Comparison of ENCODE assay signal across 9 cellular contexts in genomic region chr1:234065794-234066447, GRCh38.
DNase-seq lines count a peak whose midpoint lies in the region; ATAC-seq, FAIRE-seq and TF ChIP-seq lines count a peak whose summit lies in the region.
"Had no signal": no experiment of that assay in that cellular context is flagged by ENCODE, and none has a peak within 500 bp of the region (broad histone marks: within the 10 kb centered on the region; RNA-seq: fewer than 3 reads in every experiment).

No MANE protein-coding gene starts in this region.

- TF ChIP-seq CTCF in fibroblast of villous mesenchyme (IDR thresholded peaks at IDR 0.05; ENCODE audit: insufficient read depth, low read depth, low read length) (peak; percentile 70), pancreas (IDR thresholded peaks at IDR 0.05) (peak; percentile 69 to 77 (median 76)), upper lobe of left lung (IDR thresholded peaks at IDR 0.05) (peak; percentile 33 to 68 (median 55))

- H3K36me3 Mint-ChIP-seq in activated T-helper 1 cell treated with anti-CD3 and anti-CD28 coated beads, Interleukin-12 subunit alpha, Interleukin-12 subunit beta, Interleukin-2, Interleukin-4 antibody, amounts not matched to agents 30 ng/mL and 10 ng/mL and 1 ng/mL, durations not matched to agents 14 hours and 24 hours and 36 hours (ENCODE audit: low read depth) = no peaks in the 10 kb centered on the region

- no peak overlapping the region for H3K4me3 Mint-ChIP-seq in activated T-helper 1 cell treated with anti-CD3 and anti-CD28 coated beads, Interleukin-12 subunit alpha, Interleukin-12 subunit beta, Interleukin-2, Interleukin-4 antibody, amounts not matched to agents 30 ng/mL and 10 ng/mL and 1 ng/mL, durations not matched to agents 14 hours and 24 hours and 36 hours

- H3K27ac Mint-ChIP-seq in activated T-helper 1 cell treated with anti-CD3 and anti-CD28 coated beads, Interleukin-12 subunit alpha, Interleukin-12 subunit beta, Interleukin-2, Interleukin-4 antibody, amounts not matched to agents 30 ng/mL and 10 ng/mL and 1 ng/mL, durations not matched to agents 14 hours and 24 hours and 36 hours = no peak overlapping the region

- H3K27me3 ChIP-seq in pancreas (no peaks in the 10 kb centered on the region), upper lobe of left lung (no peaks in the 10 kb centered on the region)

- TF ChIP-seq POLR2A in upper lobe of left lung (IDR thresholded peaks at IDR 0.05) = no peak

- no peak overlapping the region for H3K27ac ChIP-seq in pancreas
- no peak overlapping the region for H3K27ac ChIP-seq in upper lobe of left lung

- H3K36me3 ChIP-seq in pancreas (no peaks in the 10 kb centered on the region), upper lobe of left lung (no peaks in the 10 kb centered on the region)

- 19 to 20% methylated on average over 17 of the region's 17 CpGs for WGBS in pancreas, 2 donors
- WGBS in upper lobe of left lung, 2 donors = 22 to 24% methylated on average over 17 of the region's 17 CpGs

- DNase-seq in NCI-H526 (lab: John Stamatoyannopoulos, UW) = peak; percentile 4 to 70
- DNase-seq in NCI-H526 treated with DMSO at 0.1 percent for 48 hours (lab: John Stamatoyannopoulos, UW) = no peak
- DNase-seq in HuH-7 (ENCODE audit: low spot score) = peak; percentile 68
- peak; percentile 36 for DNase-seq in RCC 7860 (ENCODE audit: low spot score)
- DNase-seq in activated T-helper 1 cell treated with anti-CD3 and anti-CD28 coated beads, Interleukin-12 subunit alpha, Interleukin-12 subunit beta, Interleukin-2, Interleukin-4 antibody, amounts not matched to agents 30 ng/mL and 10 ng/mL and 1 ng/mL, durations not matched to agents 14 hours and 24 hours and 36 hours (ENCODE audit: low spot score) = peak; percentile 40
- peak; percentile 55 for DNase-seq in fibroblast of villous mesenchyme (ENCODE audit: low read depth)
- peak; percentile 48 to 97 (median 79) for DNase-seq in pancreas
- DNase-seq in upper lobe of left lung = peak in 1 of 2 donors; percentile 75

- no peaks in the 10 kb centered on the region for H3K9me3 Mint-ChIP-seq in activated T-helper 1 cell treated with anti-CD3 and anti-CD28 coated beads, Interleukin-12 subunit alpha, Interleukin-12 subunit beta, Interleukin-2, Interleukin-4 antibody, amounts not matched to agents 30 ng/mL and 10 ng/mL and 1 ng/mL, durations not matched to agents 14 hours and 24 hours and 36 hours

- ATAC-seq in pancreas (peak; percentile 64 to 87 (median 86)), upper lobe of left lung (ENCODE audit: low FRiP score in 2 of 2) (peak in 1 of 2 donors; percentile 83)

- peak; percentile 57 for FAIRE-seq in RCC 7860 (lab: Jason Lieb, UNC)
- FAIRE-seq in pancreas (lab: Jason Lieb, UNC) = no peak
- FAIRE-seq: G401.6 had no signal

- no peaks in the 10 kb centered on the region for H3K9me3 ChIP-seq in pancreas
- no peaks in the 10 kb centered on the region for H3K9me3 ChIP-seq in upper lobe of left lung

- no peak for TF ChIP-seq EP300 in upper lobe of left lung (IDR thresholded peaks at IDR 0.05)

- intact Hi-C loops in activated T-helper 1 cell treated with anti-CD3 and anti-CD28 coated beads, Interleukin-12 subunit alpha, Interleukin-12 subunit beta, Interleukin-2, Interleukin-4 antibody, amounts not matched to agents 30 ng/mL and 10 ng/mL and 1 ng/mL, durations not matched to agents 14 hours and 24 hours and 36 hours (cut with micrococcal nuclease) = loop anchor here (1.0 kb wide), 3 partner anchors 625 to 762 kb away; no protein-coding TSS in a partner anchor
- intact Hi-C loops in pancreas (cut with DNase I) = no loop called here

- H3K4me1 ChIP-seq in pancreas (no peaks in the 10 kb centered on the region), upper lobe of left lung (no peaks in the 10 kb centered on the region)

- H3K4me1 Mint-ChIP-seq in activated T-helper 1 cell treated with anti-CD3 and anti-CD28 coated beads, Interleukin-12 subunit alpha, Interleukin-12 subunit beta, Interleukin-2, Interleukin-4 antibody, amounts not matched to agents 30 ng/mL and 10 ng/mL and 1 ng/mL, durations not matched to agents 14 hours and 24 hours and 36 hours (ENCODE audit: low read depth) = no peaks in the 10 kb centered on the region

- H3K4me3 ChIP-seq in fibroblast of villous mesenchyme (ENCODE audit: low read depth, low read length) (no peak overlapping the region), pancreas (no peak overlapping the region), upper lobe of left lung (no peak overlapping the region)

- H3K27me3 Mint-ChIP-seq in activated T-helper 1 cell treated with anti-CD3 and anti-CD28 coated beads, Interleukin-12 subunit alpha, Interleukin-12 subunit beta, Interleukin-2, Interleukin-4 antibody, amounts not matched to agents 30 ng/mL and 10 ng/mL and 1 ng/mL, durations not matched to agents 14 hours and 24 hours and 36 hours (ENCODE audit: insufficient read depth) = peaks cover 6% of the 10 kb centered on the region
